ENCODE assay signal across 14 cellular contexts in the genomic region with DNA sequence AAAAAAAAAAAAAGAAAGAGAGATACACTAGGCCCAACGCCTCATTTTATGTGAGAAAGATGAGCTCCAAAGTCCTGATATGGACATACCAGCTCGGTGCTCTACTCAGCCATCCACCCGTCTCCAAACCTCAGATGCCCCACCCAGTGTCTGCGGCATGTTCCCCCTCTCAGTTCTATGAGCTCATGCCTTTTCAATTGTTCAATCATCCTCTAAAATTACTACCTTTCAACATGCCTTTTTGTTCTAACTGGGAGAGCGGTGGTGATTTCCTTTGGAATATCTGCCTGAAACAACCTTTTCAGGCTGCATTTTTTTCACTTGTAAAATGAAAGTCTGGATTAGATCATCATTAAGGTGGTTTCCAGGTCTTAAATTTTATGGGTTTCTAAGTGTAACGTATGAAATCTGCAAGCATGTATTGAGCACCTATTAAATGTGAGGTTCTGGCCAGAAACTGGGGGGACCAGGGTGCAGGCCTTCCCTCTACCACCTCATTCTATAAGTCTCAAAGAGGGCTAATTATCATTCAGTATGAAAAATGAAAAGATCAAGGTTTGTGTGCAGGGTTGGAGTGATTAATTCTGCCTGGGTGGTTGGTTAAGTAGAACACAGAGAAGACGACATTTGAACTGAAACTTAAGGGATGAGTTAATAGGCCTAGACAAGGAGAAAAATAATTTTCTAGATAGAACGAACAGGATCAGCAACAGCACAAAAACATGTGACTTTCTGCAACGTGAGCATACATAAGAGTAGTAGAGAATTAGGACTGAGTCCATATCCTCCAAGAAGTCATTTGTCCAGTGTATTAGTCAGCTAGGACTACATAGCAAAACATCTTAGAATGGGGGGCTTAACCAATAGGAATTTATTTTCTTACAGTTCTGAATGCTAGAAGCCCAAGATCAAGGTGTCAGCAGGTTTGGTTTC.
DNase-seq lines count a peak whose midpoint lies in the region; ATAC-seq, FAIRE-seq and TF ChIP-seq lines count a peak whose summit lies in the region.
"Had no signal": no experiment of that assay in that cellular context is flagged by ENCODE, and none has a peak within 500 bp of the region (broad histone marks: within the 10 kb centered on the region; RNA-seq: fewer than 3 reads in every experiment).

No MANE protein-coding gene starts in this region.

- peak overlapping the region in 1 of 3 donors; percentile 25 for H3K27ac Mint-ChIP-seq in CD4-positive, CD25-positive, alpha-beta regulatory T cell
- peak overlapping the region; percentile 48 for H3K27ac Mint-ChIP-seq in mesothelial cell of epicardium

- H3K4me3 ChIP-seq in CD4-positive, CD25-positive, alpha-beta regulatory T cell (ENCODE audit: low read depth, low read length): peak overlapping the region; percentile 23
- H3K4me3 ChIP-seq: GM12878 had no signal

- ATAC-seq in CD4-positive, CD25-positive, alpha-beta regulatory T cell (ENCODE audit: low read depth in 2 of 2): no peak
- peak; percentile 47 for ATAC-seq in GM18511 (IDR thresholded peaks at IDR 0.05; ENCODE audit: unreplicated experiment)
- ATAC-seq in GM19395 (IDR thresholded peaks at IDR 0.05; ENCODE audit: unreplicated experiment): no peak
- ATAC-seq: GM12878, left colon had no signal

- FAIRE-seq in D721Med (lab: Jason Lieb, UNC): no peak
- FAIRE-seq: GM12878 had no signal

- H3K9me3 Mint-ChIP-seq in CD4-positive, CD25-positive, alpha-beta regulatory T cell: no peaks in the 10 kb centered on the region
- no peaks in the 10 kb centered on the region for H3K9me3 Mint-ChIP-seq in mesothelial cell of epicardium

- H3K27me3 ChIP-seq in CD4-positive, CD25-positive, alpha-beta regulatory T cell (ENCODE audit: control insufficient read depth, insufficient read depth, low read length): no peaks in the 10 kb centered on the region

- H3K27me3 Mint-ChIP-seq in CD4-positive, CD25-positive, alpha-beta regulatory T cell: no peaks in the 10 kb centered on the region
- H3K27me3 Mint-ChIP-seq in mesothelial cell of epicardium (ENCODE audit: low read depth): no peaks in the 10 kb centered on the region

- H3K9me3 ChIP-seq in CD4-positive, CD25-positive, alpha-beta regulatory T cell (ENCODE audit: control insufficient read depth in 2 of 2, low read length in 2 of 2): no peaks in the 10 kb centered on the region

- H3K4me1 Mint-ChIP-seq in CD4-positive, CD25-positive, alpha-beta regulatory T cell: peaks cover 3 to 22% (median 16%) of the 10 kb centered on the region in 4 donors
- H3K4me1 Mint-ChIP-seq in mesothelial cell of epicardium: peaks cover 49% of the 10 kb centered on the region

- no peak overlapping the region for H3K27ac ChIP-seq in CD4-positive, CD25-positive, alpha-beta regulatory T cell (ENCODE audit: insufficient read depth, low read length, poor library complexity, severe bottlenecking)
- H3K27ac ChIP-seq: C4-2B had no signal

- H3K4me1 ChIP-seq in CD4-positive, CD25-positive, alpha-beta regulatory T cell (ENCODE audit: control insufficient read depth, insufficient read depth, low read length, poor library complexity, severe bottlenecking): no peaks in the 10 kb centered on the region

- no peaks in the 10 kb centered on the region for H3K36me3 ChIP-seq in CD4-positive, CD25-positive, alpha-beta regulatory T cell (ENCODE audit: control insufficient read depth, insufficient read depth, low read length)

- TF ChIP-seq CTCF in mesothelial cell of epicardium (IDR thresholded peaks at IDR 0.05; ENCODE audit: unreplicated experiment): no peak
- no peak for TF ChIP-seq CTCF in GM13977 (IDR thresholded peaks at IDR 0.05; ENCODE audit: extremely low read depth, insufficient read depth, missing control alignments)
- TF ChIP-seq CTCF in D721Med (IDR thresholded peaks at IDR 0.05; ENCODE audit: insufficient read depth, missing control alignments): no peak

- in situ Hi-C loops in GM13977 (cut with MboI; ENCODE audit: low pct_unique_long_range_greater_than_20kb, low sequenced_read_pairs, unreplicated experiment): no loop called here

- H3K36me3 Mint-ChIP-seq in CD4-positive, CD25-positive, alpha-beta regulatory T cell: no peaks in the 10 kb centered on the region
- H3K36me3 Mint-ChIP-seq in mesothelial cell of epicardium: no peaks in the 10 kb centered on the region

- no peak for DNase-seq in CD4-positive, CD25-positive, alpha-beta regulatory T cell
- peak; percentile 32 for DNase-seq in astrocyte of the hippocampus (ENCODE audit: low read depth, low spot score)
- no peak for DNase-seq in mesothelial cell of epicardium (ENCODE audit: low spot score in 2 of 2, unreplicated experiment in 2 of 2)
- DNase-seq in GM13977 (ENCODE audit: low spot score): no peak
- DNase-seq in D721Med (ENCODE audit: insufficient read length, low spot score): no peak
- DNase-seq: activated CD4-positive, alpha-beta T cell treated with anti-CD3 and anti-CD28 coated beads for 1 hour; activated effector memory CD4-positive, alpha-beta T cell treated with Interleukin-2 at 50 U/mL for 16 hours; left colon; NCI-H446; stimulated activated CD4-positive, alpha-beta T cell treated with anti-CD3 and anti-CD28 coated beads, Interleukin-1b, Interleukin-23, amount 100 ng/mL, for 48 hours had no signal

- no peak overlapping the region for H3K4me3 Mint-ChIP-seq in CD4-positive, CD25-positive, alpha-beta regulatory T cell
- H3K4me3 Mint-ChIP-seq in mesothelial cell of epicardium: no peak overlapping the region
